Comparison of ENCODE assay signal across 1 cellular context in genomic region chr4:80072607-80073361, GRCh38.
TF ChIP-seq lines count a peak whose summit lies in the region.

ANTXR2 (minus strand) TSS chr4:80073229; CDS start chr4:80072560, 669 bp downstream.

TF ChIP-seq in GM23338, 12 proteins besides CTCF, POLR2A, EP300 and RAD21 (continued from another document):
- TF ChIP-seq ETS1 (IDR thresholded peaks at IDR 0.05) (no peak), POLR2AphosphoS5 (IDR thresholded peaks at IDR 0.05; ENCODE audit: low read depth) (no peak; the same call in none of the 2 replicates), REST (IDR thresholded peaks at IDR 0.05; ENCODE audit: unreplicated experiment) (no peak)
